In the genomic region with DNA sequence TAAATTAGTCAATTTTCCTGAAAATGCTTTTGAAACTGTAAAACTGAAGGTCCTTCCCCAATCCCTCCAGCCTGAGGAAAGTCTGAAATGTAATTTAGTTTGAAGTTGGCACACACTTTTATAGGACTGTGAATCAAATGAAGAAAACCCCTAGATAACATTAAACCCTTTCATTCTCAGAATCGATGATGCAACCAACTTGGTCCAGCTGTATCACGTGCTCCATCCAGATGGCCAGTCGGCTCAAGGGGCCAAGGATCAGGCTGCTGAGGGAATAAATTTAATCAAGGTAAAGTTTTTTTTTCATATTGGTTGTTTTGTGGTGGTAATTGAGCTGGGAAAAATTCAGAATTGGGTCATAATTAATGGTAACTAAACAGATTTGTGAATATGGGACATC, we compare ENCODE assay signal across 14 cellular contexts. TPM values are rescaled to one million over a fixed set of nuclear protein-coding genes. Genes with fewer than 3 reads are reported as not detected.
A peak's percentile ranks its signal among the peaks of the same experiment; 100 is the strongest.
DNase-seq lines count a peak whose midpoint lies in the region; ATAC-seq, FAIRE-seq and TF ChIP-seq lines count a peak whose summit lies in the region.
"Had no signal": no experiment of that assay in that cellular context is flagged by ENCODE, and none has a peak within 500 bp of the region (broad histone marks: within the 10 kb centered on the region; RNA-seq: fewer than 3 reads in every experiment).

No MANE protein-coding gene starts in this region.

- DNase-seq in GM04503 (ENCODE audit: low read depth) (peak; percentile 16), frontal cortex (ENCODE audit: low spot score in 2 of 2) (peak; percentile 6 to 11), retina (peak; percentile 11), omental fat pad (ENCODE audit: low spot score) (no peak), DMS79 (lab: John Stamatoyannopoulos, UW) (no peak)
- DNase-seq in activated naive CD8-positive, alpha-beta T cell treated with anti-CD3 and anti-CD28 coated beads, Interleukin-2, amount 10 ng/mL, durations not matched to agents 7 days and 5 days: no peak
- DNase-seq in central memory CD4-positive, alpha-beta T cell: no peak
- DNase-seq: activated CD4-positive, alpha-beta T cell treated with anti-CD3 and anti-CD28 coated beads, Interleukin-2, amount 50 U/mL, for 4 hours; activated naive CD4-positive, alpha-beta T cell treated with anti-CD3 and anti-CD28 coated beads, Interleukin-2, amount 10 ng/mL, durations not matched to agents 7 days and 5 days; naive B cell; NCI-H1930 had no signal

- no peak for FAIRE-seq in frontal cortex (lab: Jason Lieb, UNC)
- FAIRE-seq: H1 had no signal

- H3K4me3 Mint-ChIP-seq in activated naive CD8-positive, alpha-beta T cell treated with anti-CD3 and anti-CD28 coated beads, Interleukin-2, amount 10 ng/mL, durations not matched to agents 7 days and 5 days: no peak overlapping the region
- H3K4me3 Mint-ChIP-seq: activated naive CD4-positive, alpha-beta T cell treated with anti-CD3 and anti-CD28 coated beads, Interleukin-2, amount 10 ng/mL, durations not matched to agents 7 days and 5 days; naive B cell; T-helper 1 cell treated with Interleukin-12 subunit alpha and Interleukin-12 subunit beta and Interleukin-4 antibody, amounts not matched to agents 30 μg/mL and 1 μg/mL, for 36 hours had no signal

- POLR2A ChIA-PET in activated naive CD8-positive, alpha-beta T cell treated with anti-CD3 and anti-CD28 coated beads, Interleukin-2, amount 10 ng/mL, durations not matched to agents 7 days and 5 days (lab: Charles Lee): no interaction called here

- H3K27me3 Mint-ChIP-seq in activated naive CD8-positive, alpha-beta T cell treated with anti-CD3 and anti-CD28 coated beads, Interleukin-2, amount 10 ng/mL, durations not matched to agents 7 days and 5 days: no peaks in the 10 kb centered on the region
- H3K27me3 Mint-ChIP-seq: activated naive CD4-positive, alpha-beta T cell treated with anti-CD3 and anti-CD28 coated beads, Interleukin-2, amount 10 ng/mL, durations not matched to agents 7 days and 5 days; naive B cell had no signal

- no peak for TF ChIP-seq CTCF in omental fat pad (IDR thresholded peaks at IDR 0.05)

- H3K4me1 Mint-ChIP-seq in activated naive CD8-positive, alpha-beta T cell treated with anti-CD3 and anti-CD28 coated beads, Interleukin-2, amount 10 ng/mL, durations not matched to agents 7 days and 5 days: peaks cover 20% of the 10 kb centered on the region

- H3K27ac Mint-ChIP-seq in activated naive CD8-positive, alpha-beta T cell treated with anti-CD3 and anti-CD28 coated beads, Interleukin-2, amount 10 ng/mL, durations not matched to agents 7 days and 5 days: peak overlapping the region; percentile 68
- H3K27ac Mint-ChIP-seq: activated naive CD4-positive, alpha-beta T cell treated with anti-CD3 and anti-CD28 coated beads, Interleukin-2, amount 10 ng/mL, durations not matched to agents 7 days and 5 days; T-helper 1 cell treated with Interleukin-12 subunit alpha and Interleukin-12 subunit beta and Interleukin-4 antibody, amounts not matched to agents 30 μg/mL and 1 μg/mL, for 36 hours had no signal

- H3K9me3 Mint-ChIP-seq in activated naive CD8-positive, alpha-beta T cell treated with anti-CD3 and anti-CD28 coated beads, Interleukin-2, amount 10 ng/mL, durations not matched to agents 7 days and 5 days: no peaks in the 10 kb centered on the region
- H3K9me3 Mint-ChIP-seq: activated naive CD4-positive, alpha-beta T cell treated with anti-CD3 and anti-CD28 coated beads, Interleukin-2, amount 10 ng/mL, durations not matched to agents 7 days and 5 days; naive B cell; T-helper 1 cell treated with Interleukin-12 subunit alpha and Interleukin-12 subunit beta and Interleukin-4 antibody, amounts not matched to agents 30 μg/mL and 1 μg/mL, for 36 hours had no signal

- peaks cover 34% of the 10 kb centered on the region for H3K36me3 Mint-ChIP-seq in activated naive CD8-positive, alpha-beta T cell treated with anti-CD3 and anti-CD28 coated beads, Interleukin-2, amount 10 ng/mL, durations not matched to agents 7 days and 5 days

- no peak for ATAC-seq in activated naive CD8-positive, alpha-beta T cell treated with anti-CD3 and anti-CD28 coated beads, Interleukin-2, amount 10 ng/mL, durations not matched to agents 7 days and 5 days (ENCODE audit: low read depth)
- no peak for ATAC-seq in omental fat pad (ENCODE audit: low FRiP score)
- no peak for ATAC-seq in GM21576 (IDR thresholded peaks at IDR 0.05; ENCODE audit: unreplicated experiment)

RNA-seq across cellular contexts. Expression of a gene that starts 11.7 kb away (rescaled TPM):
- total RNA-seq in activated naive CD8-positive, alpha-beta T cell treated with anti-CD3 and anti-CD28 coated beads, Interleukin-2, amount 10 ng/mL, durations not matched to agents 7 days and 5 days: 10 to 100 TPM; 38.2 to 39.3 TPM
- 71.7 TPM for total RNA-seq in frontal cortex
- total RNA-seq in omental fat pad: 10 to 100 TPM; 34.8 to 52.2 (median 40.7) TPM

RNA-seq across cellular contexts. Expression of a gene that starts 33.9 kb away (rescaled TPM):
- 10 to 100 TPM; 83.0 to 86.9 TPM for total RNA-seq in activated naive CD8-positive, alpha-beta T cell treated with anti-CD3 and anti-CD28 coated beads, Interleukin-2, amount 10 ng/mL, durations not matched to agents 7 days and 5 days
- total RNA-seq in frontal cortex (84.0 TPM), omental fat pad (10 to 100 TPM; 77.1 to 97.6 (median 91.1) TPM)

Comparison
In these comparisons a context has a peak if more than half of its experiments do, and no peak if none do; other contexts are left out.
1. DNase-seq: peak in GM04503 (single experiment), frontal cortex (2 of 2) and retina (single experiment); none in activated naive CD8-positive, alpha-beta T cell treated with anti-CD3 and anti-CD28 coated beads, Interleukin-2, amount 10 ng/mL, durations not matched to agents 7 days and 5 days (single experiment), omental fat pad (single experiment), DMS79 (single experiment) and central memory CD4-positive, alpha-beta T cell (single experiment).